ENCODE assay signal across 22 cellular contexts in the genomic region with DNA sequence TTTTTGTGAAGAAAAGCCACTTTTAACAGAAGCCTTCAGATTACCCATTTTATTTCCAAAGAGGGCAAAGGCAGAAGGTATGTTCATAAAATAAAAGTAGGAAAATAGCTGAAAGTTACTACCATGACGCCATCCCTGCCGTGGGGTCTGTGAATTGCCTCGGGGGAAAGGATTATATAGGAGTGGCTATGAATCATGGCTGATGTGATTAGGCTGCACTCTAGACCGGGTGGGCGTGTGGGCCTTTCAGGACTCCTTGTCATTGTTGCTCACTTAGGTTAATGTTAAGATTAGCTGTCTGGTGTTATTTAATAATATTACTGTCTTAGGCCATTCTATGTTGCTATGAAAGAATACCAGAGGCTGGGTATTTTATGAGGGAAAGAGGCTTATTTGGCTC.
"Had no signal": no experiment of that assay in that cellular context is flagged by ENCODE, and none has a peak within 500 bp of the region (broad histone marks: within the 10 kb centered on the region; RNA-seq: fewer than 3 reads in every experiment).

No MANE protein-coding gene starts in this region.

- H3K27me3 ChIP-seq: ascending aorta, breast epithelium, heart right ventricle, right atrium auricular region, stomach had no signal

- H3K27ac ChIP-seq: ascending aorta, breast epithelium, heart right ventricle, right atrium auricular region, stomach, VCaP had no signal

- DNase-seq: activated CD4-positive, alpha-beta T cell treated with anti-CD3 and anti-CD28 coated beads for 1 hour; activated CD8-positive, alpha-beta memory T cell treated with anti-CD3 and anti-CD28 coated beads for 24 hours; activated CD8-positive, alpha-beta memory T cell treated with anti-CD3 and anti-CD28 coated beads, Interleukin-2, amount 50 U/mL, for 48 hours; activated effector memory CD4-positive, alpha-beta T cell treated with Interleukin-2 at 50 U/mL for 16 hours; activated naive CD4-positive, alpha-beta T cell treated with anti-CD3 and anti-CD28 coated beads, Interleukin-2, amount 10 ng/mL, durations not matched to agents 7 days and 5 days; activated T-cell treated with anti-CD3 and anti-CD28 coated beads, Interleukin-2, amount 50 U/mL, for 48 hours; cerebellar nuclear complex; effector CD4-positive, alpha-beta T cell; heart right ventricle; left ventricle myocardium superior; mucosa of descending colon; naive B cell; stimulated activated CD4-positive, alpha-beta T cell treated with anti-CD3 and anti-CD28 coated beads, Interleukin-2, amount 100 ng/mL, for 48 hours; stomach had no signal

- H3K4me1 ChIP-seq: ascending aorta, breast epithelium, heart right ventricle, right atrium auricular region, stomach had no signal

- H3K9me3 ChIP-seq: ascending aorta, breast epithelium, heart right ventricle, mucosa of descending colon, right atrium auricular region, stomach had no signal

- H3K4me3 Mint-ChIP-seq: activated naive CD4-positive, alpha-beta T cell treated with anti-CD3 and anti-CD28 coated beads, Interleukin-2, amount 10 ng/mL, durations not matched to agents 7 days and 5 days; memory B cell; naive B cell; neural crest cell; type B pancreatic cell had no signal

- H3K36me3 ChIP-seq: ascending aorta, breast epithelium, heart right ventricle, right atrium auricular region, stomach had no signal

- H3K4me3 ChIP-seq: ascending aorta, breast epithelium, heart right ventricle, mucosa of descending colon, right atrium auricular region, stomach had no signal

- H3K9me3 Mint-ChIP-seq: activated naive CD4-positive, alpha-beta T cell treated with anti-CD3 and anti-CD28 coated beads, Interleukin-2, amount 10 ng/mL, durations not matched to agents 7 days and 5 days; type B pancreatic cell had no signal

- H3K36me3 Mint-ChIP-seq: activated naive CD4-positive, alpha-beta T cell treated with anti-CD3 and anti-CD28 coated beads, Interleukin-2, amount 10 ng/mL, durations not matched to agents 7 days and 5 days; memory B cell; naive B cell had no signal

- H3K4me1 Mint-ChIP-seq: activated naive CD4-positive, alpha-beta T cell treated with anti-CD3 and anti-CD28 coated beads, Interleukin-2, amount 10 ng/mL, durations not matched to agents 7 days and 5 days; memory B cell; naive B cell had no signal

- H3K27ac Mint-ChIP-seq: activated naive CD4-positive, alpha-beta T cell treated with anti-CD3 and anti-CD28 coated beads, Interleukin-2, amount 10 ng/mL, durations not matched to agents 7 days and 5 days; memory B cell; naive B cell; type B pancreatic cell had no signal

- ATAC-seq: esophagus mucosa, heart right ventricle, left ventricle myocardium superior, mucosa of descending colon had no signal
